Comparison of ENCODE assay signal across 9 cellular contexts in the genomic region with DNA sequence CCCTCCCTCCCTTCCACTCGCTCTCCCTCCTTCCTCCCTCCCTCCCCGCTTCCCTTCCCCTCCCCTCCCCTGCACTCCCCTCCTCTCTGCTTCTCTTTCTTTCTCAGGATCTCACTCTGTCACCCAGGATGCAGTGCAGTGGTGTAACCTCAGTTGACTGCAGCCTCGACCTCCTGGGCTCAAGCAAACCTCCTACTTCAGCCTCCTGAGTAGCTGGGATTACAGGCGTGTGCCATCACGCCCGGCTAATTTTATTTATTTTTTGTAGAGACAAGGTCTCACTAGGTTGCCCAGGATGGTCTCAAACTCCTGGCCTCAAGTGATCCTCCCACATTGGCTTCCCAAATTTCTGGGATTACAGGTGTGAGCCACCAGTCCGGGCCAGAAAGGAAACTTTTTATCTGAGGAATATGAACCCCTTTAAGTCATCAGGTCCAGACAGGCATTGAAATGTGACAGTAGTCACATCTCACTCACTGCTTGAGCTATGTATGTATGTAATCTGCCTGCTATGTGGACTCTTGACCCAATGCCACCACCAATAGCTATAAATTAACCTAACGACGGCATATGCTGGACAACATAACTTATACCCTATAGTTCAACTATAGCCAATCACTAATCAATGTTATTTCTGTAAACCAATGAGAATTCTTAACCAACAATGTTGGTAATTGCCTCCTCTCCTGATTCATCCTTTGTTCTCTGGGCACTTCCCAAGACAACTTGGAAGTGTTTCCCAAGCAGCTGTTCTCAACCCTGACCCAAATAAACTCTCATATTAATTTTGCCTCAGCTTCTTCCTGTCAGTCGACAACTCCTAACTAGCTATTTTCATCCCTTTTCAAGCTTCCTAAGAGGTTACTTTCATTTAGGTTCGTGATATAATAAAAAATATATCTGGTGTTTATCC. TPM values are rescaled to one million over a fixed set of nuclear protein-coding genes. Genes with fewer than 3 reads are reported as not detected.
DNase-seq lines count a peak whose midpoint lies in the region; ATAC-seq and TF ChIP-seq lines count a peak whose summit lies in the region.
"Had no signal": no experiment of that assay in that cellular context is flagged by ENCODE, and none has a peak within 500 bp of the region (broad histone marks: within the 10 kb centered on the region; RNA-seq: fewer than 3 reads in every experiment).

No MANE protein-coding gene starts in this region.

- DNase-seq in Calu3 (no peak), LoVo (ENCODE audit: low spot score) (peak; percentile 11), fibroblast of peridontal ligament (ENCODE audit: extremely low read depth) (peak; percentile 55), nephron progenitor cell (no peak), ureter (ENCODE audit: low spot score) (no peak), SHP77 (lab: John Stamatoyannopoulos, UW) (no peak)
- DNase-seq in activated CD4-positive, alpha-beta memory T cell treated with anti-CD3 and anti-CD28 coated beads, Interleukin-2, amount 10 ng/mL, durations not matched to agents 7 days and 5 days = no peak
- DNase-seq: NCI-H2081 had no signal

- CTCF ChIA-PET in Calu3 (lab: Charles Lee) = interaction anchor here (0.6 to 1.9 kb wide), 2 partner anchors 12 to 292 kb away, joined by 3 to 11 read pairs; a partner anchor contains a TSS
- CTCF ChIA-PET in activated CD4-positive, alpha-beta memory T cell treated with anti-CD3 and anti-CD28 coated beads, Interleukin-2, amount 10 ng/mL, durations not matched to agents 7 days and 5 days (lab: Charles Lee) = interaction anchor here (1.1 to 2.1 kb wide), 4 partner anchors 10 to 46 kb away, joined by 3 to 6 read pairs (median 4); no protein-coding TSS in a partner anchor

- H3K4me3 Mint-ChIP-seq in Calu3 (ENCODE audit: low read depth, unreplicated experiment) (peak overlapping the region; percentile 47), nephron progenitor cell (no peak overlapping the region)
- H3K4me3 Mint-ChIP-seq in activated CD4-positive, alpha-beta memory T cell treated with anti-CD3 and anti-CD28 coated beads, Interleukin-2, amount 10 ng/mL, durations not matched to agents 7 days and 5 days = no peak overlapping the region

- peaks cover 14% of the 10 kb centered on the region for H3K4me1 Mint-ChIP-seq in Calu3 (ENCODE audit: low read depth, unreplicated experiment)
- H3K4me1 Mint-ChIP-seq in nephron progenitor cell = peaks cover 34% of the 10 kb centered on the region
- H3K4me1 Mint-ChIP-seq in activated CD4-positive, alpha-beta memory T cell treated with anti-CD3 and anti-CD28 coated beads, Interleukin-2, amount 10 ng/mL, durations not matched to agents 7 days and 5 days = peaks cover 52% of the 10 kb centered on the region

- H3K9me3 Mint-ChIP-seq in Calu3 (ENCODE audit: low read depth, unreplicated experiment) = peaks cover 3% of the 10 kb centered on the region
- peaks cover 9% of the 10 kb centered on the region for H3K9me3 Mint-ChIP-seq in nephron progenitor cell
- peaks cover 12% of the 10 kb centered on the region for H3K9me3 Mint-ChIP-seq in activated CD4-positive, alpha-beta memory T cell treated with anti-CD3 and anti-CD28 coated beads, Interleukin-2, amount 10 ng/mL, durations not matched to agents 7 days and 5 days

- no peak for TF ChIP-seq CTCF in Calu3 (IDR thresholded peaks at IDR 0.05; ENCODE audit: unreplicated experiment)
- TF ChIP-seq CTCF in nephron progenitor cell (IDR thresholded peaks at IDR 0.05) = no peak

- intact Hi-C loops in Calu3 (cut with micrococcal nuclease; ENCODE audit: unreplicated experiment) = no loop called here

- POLR2A ChIA-PET in activated CD4-positive, alpha-beta memory T cell treated with anti-CD3 and anti-CD28 coated beads, Interleukin-2, amount 10 ng/mL, durations not matched to agents 7 days and 5 days (lab: Charles Lee) = interaction anchor here (1.0 to 1.9 kb wide), 5 partner anchors 8 to 124 kb away, joined by 3 to 6 read pairs (median 4); a partner anchor contains a TSS

- BruUV-seq in Calu3 (replicated peaks; lab: Mats Ljungman, UMichigan) = TSS peak; percentile 76

- H3K27me3 Mint-ChIP-seq in Calu3 (ENCODE audit: unreplicated experiment) (no peaks in the 10 kb centered on the region), nephron progenitor cell (ENCODE audit: low read depth, poor library complexity) (peaks cover 5% of the 10 kb centered on the region)
- no peaks in the 10 kb centered on the region for H3K27me3 Mint-ChIP-seq in activated CD4-positive, alpha-beta memory T cell treated with anti-CD3 and anti-CD28 coated beads, Interleukin-2, amount 10 ng/mL, durations not matched to agents 7 days and 5 days

- H3K27ac Mint-ChIP-seq in Calu3 (ENCODE audit: unreplicated experiment) (peak overlapping the region; percentile 86), nephron progenitor cell (peak overlapping the region; percentile 12)
- H3K27ac Mint-ChIP-seq in activated CD4-positive, alpha-beta memory T cell treated with anti-CD3 and anti-CD28 coated beads, Interleukin-2, amount 10 ng/mL, durations not matched to agents 7 days and 5 days = no peak overlapping the region

- H3K36me3 Mint-ChIP-seq in Calu3 (ENCODE audit: insufficient read depth, unreplicated experiment) (peaks cover 6% of the 10 kb centered on the region), nephron progenitor cell (ENCODE audit: low read depth) (no peaks in the 10 kb centered on the region)
- peaks cover 41% of the 10 kb centered on the region for H3K36me3 Mint-ChIP-seq in activated CD4-positive, alpha-beta memory T cell treated with anti-CD3 and anti-CD28 coated beads, Interleukin-2, amount 10 ng/mL, durations not matched to agents 7 days and 5 days (ENCODE audit: low read depth)

- no peak for ATAC-seq in GM21367 (IDR thresholded peaks at IDR 0.05; ENCODE audit: unreplicated experiment)

RNA-seq across cellular contexts. Expression of a gene that starts 23.9 kb away (rescaled TPM):
- total RNA-seq in Calu3 (2022) (56.3 and 78.5 TPM in 2 replicates), ureter (43.8 TPM)
- total RNA-seq in activated CD4-positive, alpha-beta memory T cell treated with anti-CD3 and anti-CD28 coated beads, Interleukin-2, amount 10 ng/mL, durations not matched to agents 7 days and 5 days = 10 to 100 TPM; 85.0 to 86.5 TPM

RNA-seq across cellular contexts. Expression of a gene that starts 37.6 kb away (rescaled TPM):
- total RNA-seq in Calu3 (2022) (17.2 and 22.9 TPM in 2 replicates), ureter (6.7 TPM)
- 10 to 100 TPM; 50.0 to 51.3 TPM for total RNA-seq in activated CD4-positive, alpha-beta memory T cell treated with anti-CD3 and anti-CD28 coated beads, Interleukin-2, amount 10 ng/mL, durations not matched to agents 7 days and 5 days

Comparison
In these comparisons a context has a peak if more than half of its experiments do, and no peak if none do; other contexts are left out.
1. DNase-seq: peak in LoVo (single experiment) and fibroblast of peridontal ligament (single experiment); none in Calu3 (single experiment), nephron progenitor cell (single experiment), activated CD4-positive, alpha-beta memory T cell treated with anti-CD3 and anti-CD28 coated beads, Interleukin-2, amount 10 ng/mL, durations not matched to agents 7 days and 5 days (single experiment), ureter (single experiment) and SHP77 (0 of 2).